In genomic region chr4:39976141-39976944, GRCh38 we compare ENCODE assay signal across 7 cellular contexts. TPM values are rescaled to one million over a fixed set of nuclear protein-coding genes. Genes with fewer than 3 reads are reported as not detected.
DNase-seq lines count a peak whose midpoint lies in the region; ATAC-seq, FAIRE-seq and TF ChIP-seq lines count a peak whose summit lies in the region.

No MANE protein-coding gene starts in this region.

- H3K27ac ChIP-seq in spleen, result peak overlapping the region; percentile 88 to 98 (median 96)

- H3K4me1 ChIP-seq in spleen, result peaks cover 17 to 62% (median 51%) of the 10 kb centered on the region in 6 donors

- H3K27me3 ChIP-seq in spleen (replicated peaks in 1 of 7), result no peaks in the 10 kb centered on the region

- peaks cover 0 to 44% (median 23%) of the 10 kb centered on the region in 6 donors for H3K36me3 ChIP-seq in spleen

- H3K9me3 ChIP-seq in spleen, result no peaks in the 10 kb centered on the region

- peak; percentile 44 for ATAC-seq in HG03135 (IDR thresholded peaks at IDR 0.05; ENCODE audit: unreplicated experiment)
- ATAC-seq in activated CD4-positive, CD25-positive, alpha-beta regulatory T cell treated with anti-CD3 and anti-CD28 coated beads, Interleukin-2, amount 50 U/mL, for 24 hours, result peak; percentile 17 to 21

- 2% methylated on average over 31 to 41 of the region's 41 CpGs for WGBS in spleen, 5 donors

- H3K4me3 ChIP-seq in spleen, result peak overlapping the region; percentile 81 to 97 (median 90)

- no peak for TF ChIP-seq POLR2A in spleen (IDR thresholded peaks at IDR 0.05)

- DNase-seq in GM18507 (ENCODE audit: extremely low spot score, insufficient read length, low read depth) (peak; percentile 54), NCI-H2227 treated with DMSO at 0.1 percent for 48 hours (lab: John Stamatoyannopoulos, UW) (peak; percentile 50), cerebellar cortex (ENCODE audit: low spot score) (peak; percentile 90), spleen (peak; percentile 90)

- intact Hi-C loops in spleen (cut with DNase I; ENCODE audit: low total_unique reads), result loop anchor here (5.0 kb wide), 2 partner anchors 279 to 509 kb away; partner anchors contain the start of gene UBE2K

- TF ChIP-seq CTCF in spleen (IDR thresholded peaks at IDR 0.05 in 8 of 11, conservative IDR thresholded peaks at IDR 0.05 in 3 of 11), result peak; percentile 49 to 91 (median 79)

- peak; percentile 95 for FAIRE-seq in GM18507 (lab: Jason Lieb, UNC)
- FAIRE-seq in islet of Langerhans (lab: Jason Lieb, UNC), result peak; percentile 24

RNA-seq across cellular contexts. Expression of gene PDS5A, which starts 1.4 kb away (rescaled TPM):
- total RNA-seq in spleen, result 10 to 100 TPM; 63.5 to 90.7 (median 81.2) TPM
- 10 to 100 TPM; 17.9 to 21.5 (median 20.4) TPM for polyA plus RNA-seq in spleen

Comparison
In these comparisons a context has a peak if more than half of its experiments do, and no peak if none do; other contexts are left out.
1. Peak in every context shown above with its lines: DNase-seq, ATAC-seq, H3K4me3 ChIP-seq and H3K27ac ChIP-seq.